24 cellular contexts compared by ENCODE assay signal in the genomic region with DNA sequence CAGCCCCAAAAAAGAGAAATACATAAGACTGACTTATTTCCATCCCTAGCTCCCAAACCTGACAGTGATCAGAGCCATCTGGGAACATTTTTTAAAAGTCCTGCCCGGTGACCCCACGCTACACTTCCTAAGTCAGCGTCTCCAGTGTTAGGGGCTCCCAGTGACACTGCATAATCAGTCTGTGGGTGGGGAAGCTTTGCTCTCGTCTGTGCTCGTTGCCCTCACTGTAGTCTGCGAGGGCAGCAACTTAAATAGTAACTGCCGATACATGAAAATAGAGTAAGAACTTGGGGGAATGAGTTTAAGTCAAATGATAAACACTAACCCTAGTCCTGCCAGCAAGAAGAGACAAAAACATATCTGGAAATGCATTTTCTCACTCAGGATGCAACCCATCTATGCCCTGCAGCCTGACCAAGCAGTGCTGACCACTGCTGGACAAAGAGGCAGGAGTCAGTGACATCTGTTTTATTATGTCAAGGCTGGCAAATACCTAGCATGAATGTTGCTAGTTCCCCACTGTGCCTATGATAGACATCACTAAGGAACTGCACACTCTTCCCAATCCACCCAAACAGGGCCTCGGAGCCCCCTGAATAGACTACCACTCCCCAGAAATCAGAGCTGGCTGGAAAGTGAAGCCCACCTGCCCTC.
"Had no signal": no experiment of that assay in that cellular context is flagged by ENCODE, and none has a peak within 500 bp of the region (broad histone marks: within the 10 kb centered on the region; RNA-seq: fewer than 3 reads in every experiment).

No MANE protein-coding gene starts in this region.

- H3K4me3 ChIP-seq: SK-N-MC had no signal

- H3K9me3 Mint-ChIP-seq: activated CD4-positive, alpha-beta memory T cell treated with anti-CD3 and anti-CD28 coated beads, Interleukin-2, amount 10 ng/mL, durations not matched to agents 7 days and 5 days; activated CD4-positive, alpha-beta T cell treated with anti-CD3 and anti-CD28 coated beads, Interleukin-2, amount 10 ng/mL, durations not matched to agents 7 days and 5 days; activated naive CD4-positive, alpha-beta T cell treated with anti-CD3 and anti-CD28 coated beads, Interleukin-2, amount 10 ng/mL, durations not matched to agents 7 days and 5 days; activated naive CD8-positive, alpha-beta T cell treated with anti-CD3 and anti-CD28 coated beads for 36 hours; activated T-helper 17 cell treated with anti-CD3 and anti-CD28 coated beads, Interleukin-2, amount 50 U/mL, for 72 hours; T-cell had no signal

- H3K27me3 Mint-ChIP-seq: activated CD4-positive, alpha-beta memory T cell treated with anti-CD3 and anti-CD28 coated beads, Interleukin-2, amount 10 ng/mL, durations not matched to agents 7 days and 5 days; activated CD4-positive, alpha-beta T cell treated with anti-CD3 and anti-CD28 coated beads, Interleukin-2, amount 10 ng/mL, durations not matched to agents 7 days and 5 days; activated naive CD4-positive, alpha-beta T cell treated with anti-CD3 and anti-CD28 coated beads, Interleukin-2, amount 10 ng/mL, durations not matched to agents 7 days and 5 days; activated naive CD8-positive, alpha-beta T cell treated with anti-CD3 and anti-CD28 coated beads for 36 hours; activated T-helper 17 cell treated with anti-CD3 and anti-CD28 coated beads, Interleukin-2, amount 50 U/mL, for 72 hours; T-cell had no signal

- H3K4me1 Mint-ChIP-seq: activated naive CD4-positive, alpha-beta T cell treated with anti-CD3 and anti-CD28 coated beads, Interleukin-2, amount 10 ng/mL, durations not matched to agents 7 days and 5 days; activated T-helper 17 cell treated with anti-CD3 and anti-CD28 coated beads, Interleukin-2, amount 50 U/mL, for 72 hours had no signal

- FAIRE-seq: TTC549 had no signal

- H3K27ac Mint-ChIP-seq: activated CD4-positive, alpha-beta memory T cell treated with anti-CD3 and anti-CD28 coated beads, Interleukin-2, amount 10 ng/mL, durations not matched to agents 7 days and 5 days; activated CD4-positive, alpha-beta T cell treated with anti-CD3 and anti-CD28 coated beads, Interleukin-2, amount 10 ng/mL, durations not matched to agents 7 days and 5 days; activated naive CD4-positive, alpha-beta T cell treated with anti-CD3 and anti-CD28 coated beads, Interleukin-2, amount 10 ng/mL, durations not matched to agents 7 days and 5 days; activated naive CD8-positive, alpha-beta T cell treated with anti-CD3 and anti-CD28 coated beads for 36 hours; activated T-helper 17 cell treated with anti-CD3 and anti-CD28 coated beads, Interleukin-2, amount 50 U/mL, for 72 hours; T-cell had no signal

- H3K27ac ChIP-seq: SK-N-MC had no signal

- ATAC-seq: activated T-helper 17 cell treated with anti-CD3 and anti-CD28 coated beads, Interleukin-2, amount 50 U/mL, for 72 hours; Right ventricle myocardium inferior had no signal

- DNase-seq: activated CD4-positive, alpha-beta memory T cell treated with anti-CD3 and anti-CD28 coated beads, Interleukin-2, amount 10 ng/mL, durations not matched to agents 7 days and 5 days; activated CD4-positive, alpha-beta T cell treated with anti-CD3 and anti-CD28 coated beads, Interleukin-2, amount 10 ng/mL, durations not matched to agents 7 days and 5 days; activated CD4-positive, CD25-positive, alpha-beta regulatory T cell; activated gamma-delta T cell; activated naive CD4-positive, alpha-beta T cell treated with anti-CD3 and anti-CD28 coated beads, Interleukin-2, amount 10 ng/mL, durations not matched to agents 7 days and 5 days; activated naive CD8-positive, alpha-beta T cell treated with anti-CD3 and anti-CD28 coated beads for 36 hours; activated T-cell treated with anti-CD3 and anti-CD28 coated beads for 4 hours; activated T-cell treated with anti-CD3 and anti-CD28 coated beads, Interleukin-2, amount 50 U/mL, for 48 hours; Kasumi-1; KBM-7; NCI-H1417 treated with DMSO at 0.1 percent for 48 hours; NCI-H1694; NCI-H2029; NCI-H2171 treated with DMSO at 0.1 percent for 48 hours; NCI-H226; NCI-H510A; NCI-H526 treated with DMSO at 0.1 percent for 48 hours; T-cell; T-helper 2 cell; T1000 had no signal

- H3K4me3 Mint-ChIP-seq: activated CD4-positive, alpha-beta memory T cell treated with anti-CD3 and anti-CD28 coated beads, Interleukin-2, amount 10 ng/mL, durations not matched to agents 7 days and 5 days; activated CD4-positive, alpha-beta T cell treated with anti-CD3 and anti-CD28 coated beads, Interleukin-2, amount 10 ng/mL, durations not matched to agents 7 days and 5 days; activated naive CD4-positive, alpha-beta T cell treated with anti-CD3 and anti-CD28 coated beads, Interleukin-2, amount 10 ng/mL, durations not matched to agents 7 days and 5 days; activated naive CD8-positive, alpha-beta T cell treated with anti-CD3 and anti-CD28 coated beads for 36 hours; activated T-helper 17 cell treated with anti-CD3 and anti-CD28 coated beads, Interleukin-2, amount 50 U/mL, for 72 hours; T-cell had no signal
